Comparison of ENCODE assay signal across 6 cellular contexts in the genomic region with DNA sequence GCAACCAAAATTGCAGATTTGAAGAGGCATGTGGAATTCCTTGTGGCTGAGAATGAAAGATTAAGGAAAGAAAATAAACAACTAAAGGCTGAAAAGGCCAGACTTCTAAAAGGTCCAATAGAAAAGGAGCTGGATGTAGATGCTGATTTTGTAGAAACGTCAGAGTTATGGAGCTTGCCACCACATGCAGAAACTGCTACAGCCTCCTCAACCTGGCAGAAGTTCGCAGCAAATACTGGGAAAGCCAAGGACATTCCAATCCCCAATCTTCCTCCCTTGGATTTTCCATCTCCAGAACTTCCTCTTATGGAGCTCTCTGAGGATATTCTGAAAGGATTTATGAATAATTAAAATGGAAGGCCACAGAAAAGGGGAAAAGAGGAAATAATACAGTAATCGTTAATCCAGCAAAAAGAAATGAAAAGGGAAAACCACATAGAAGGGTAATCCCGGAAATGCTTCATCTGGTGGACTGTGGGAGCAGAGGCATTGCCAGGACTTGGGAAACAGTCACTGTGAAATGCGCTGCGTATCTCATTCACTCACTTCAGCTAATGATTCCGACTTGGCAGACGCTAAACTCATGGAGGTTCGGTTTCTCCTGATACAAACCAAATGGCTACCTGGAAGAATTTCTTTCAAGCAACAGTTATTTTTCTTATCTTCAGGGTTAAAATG. TPM values are rescaled to one million over a fixed set of nuclear protein-coding genes. Genes with fewer than 3 reads are reported as not detected.
DNase-seq lines count a peak whose midpoint lies in the region; ATAC-seq, FAIRE-seq and TF ChIP-seq lines count a peak whose summit lies in the region.
"Not testable (repeated sequence)": the region's sequence is repeated elsewhere in the genome, so short reads cannot be mapped to it uniquely, and the experiment has no call there.

No MANE protein-coding gene starts in this region.

- CTCF ChIA-PET in HCT116 (lab: Charles Lee); Panc1 (lab: Charles Lee); HepG2 (lab: Yijun Ruan, JAX; ENCODE audit: low intra/inter-chr PET ratio, low total read pairs): not testable (repeated sequence)

- not testable (repeated sequence) for FAIRE-seq in HepG2 (lab: Jason Lieb, UNC)

- H3K79me2 ChIP-seq in HCT116 (ENCODE audit: insufficient read depth, low read length) = peaks cover 13% of the 10 kb centered on the region
- not testable (repeated sequence) for H3K79me2 ChIP-seq in HepG2 (ENCODE audit: insufficient read depth, low read length)
- peaks cover 34% of the 10 kb centered on the region for H3K79me2 ChIP-seq in smooth muscle cell (ENCODE audit: low read depth)

- not testable (repeated sequence) for ATAC-seq in HCT116, Panc1, HepG2

- TF ChIP-seq CTCF in HCT116 (IDR thresholded peaks at IDR 0.05 in 2 of 3, conservative IDR thresholded peaks at IDR 0.05 in 1 of 3; ENCODE audit: borderline replicate concordance in 1 of 3, insufficient read depth in 1 of 3, low read depth in 2 of 3, low read length in 2 of 3); Panc1 (IDR thresholded peaks at IDR 0.05); colonic mucosa (IDR thresholded peaks at IDR 0.05); HepG2 (CRISPR knock-in tag; IDR thresholded peaks at IDR 0.05); smooth muscle cell (IDR thresholded peaks at IDR 0.05; ENCODE audit: borderline replicate concordance, insufficient read depth, poor library complexity, severe bottlenecking): not testable (repeated sequence)

- not testable (repeated sequence) for TF ChIP-seq EP300 in HepG2 (IDR thresholded peaks at IDR 0.05; ENCODE audit: low read depth in 2 of 2, low read length in 2 of 2); HepG2 (CRISPR knock-in tag; IDR thresholded peaks at IDR 0.05; ENCODE audit: borderline replicate concordance)

- TF ChIP-seq POLR2A in HCT116 (IDR thresholded peaks at IDR 0.05; ENCODE audit: borderline replicate concordance, extremely low read depth, insufficient read depth, insufficient read length); HepG2 (IDR thresholded peaks at IDR 0.05; ENCODE audit: insufficient read depth in 1 of 2, low read depth in 2 of 2, low read length in 2 of 2): not testable (repeated sequence)

- TF ChIP-seq RAD21 in HCT116 (IDR thresholded peaks at IDR 0.05; ENCODE audit: low read depth); HepG2 (CRISPR knock-in tag; IDR thresholded peaks at IDR 0.05): not testable (repeated sequence)

- RAD21 ChIA-PET in HCT116 (lab: Charles Lee; ENCODE audit: low non-redundant PET in 1 of 2, low total read pairs in 2 of 2, uncharacterized antibody in 2 of 2, unreplicated experiment in 2 of 2) = not testable (repeated sequence)

- H4K20me1 ChIP-seq in HCT116 (ENCODE audit: insufficient read depth); HepG2 (ENCODE audit: insufficient read depth, low read length): not testable (repeated sequence)
- H4K20me1 ChIP-seq in smooth muscle cell (ENCODE audit: low read depth) = peaks cover 55% of the 10 kb centered on the region

- POLR2A ChIA-PET in HCT116 (lab: Charles Lee); Panc1 (lab: Charles Lee); HepG2 (lab: Yijun Ruan, JAX): not testable (repeated sequence)

- not testable (repeated sequence) for H3K9me2 ChIP-seq in HCT116 (ENCODE audit: insufficient read depth)

- WGBS in HepG2 (ENCODE audit: low lambda C conversion rate) = 93% methylated on average over 9 of the region's 9 CpGs
- 72% methylated on average over 9 of the region's 9 CpGs for WGBS in smooth muscle cell (ENCODE audit: low lambda C conversion rate)

- BruUV-seq in HCT116 (replicated peaks; lab: Mats Ljungman, UMichigan) (TSS peak; percentile 10), Panc1 (replicated peaks; lab: Mats Ljungman, UMichigan) (TSS peak; percentile 39), HepG2 (replicated peaks; lab: Mats Ljungman, UMichigan) (TSS peak; percentile 39)

- intact Hi-C loops in HCT116 (cut with micrococcal nuclease); Panc1 (cut with micrococcal nuclease; ENCODE audit: unreplicated experiment); colonic mucosa (cut with DNase I); HepG2 (cut with micrococcal nuclease; ENCODE audit: unreplicated experiment): not testable (repeated sequence)

- in situ Hi-C loops in Panc1 (cut with HindIII; ENCODE audit: low pct_unique_long_range_greater_than_20kb, low sequenced_read_pairs); HepG2 (cut with HindIII; ENCODE audit: extremely low pct_ligation_motif_present, low pct_unique_long_range_greater_than_20kb): not testable (repeated sequence)

- H3K4me3 ChIP-seq in HCT116 (replicated peaks in 1 of 2; ENCODE audit: low read depth in 1 of 2, low read length in 2 of 2); Panc1 (ENCODE audit: low read depth in 2 of 2, low read length in 2 of 2); colonic mucosa; HepG2 (replicated peaks in 1 of 3; ENCODE audit: insufficient read depth in 1 of 3, low read depth in 2 of 3, low read length in 3 of 3); smooth muscle cell: not testable (repeated sequence)

- DNase-seq in HCT116 (ENCODE audit: low read depth, low spot score); Panc1 (ENCODE audit: low read depth, low spot score); colonic mucosa; HepG2 (ENCODE audit: low spot score); smooth muscle cell (lab: John Stamatoyannopoulos, UW; ENCODE audit: unreplicated experiment): not testable (repeated sequence)
- peak; percentile 65 for DNase-seq in fibroblast of peridontal ligament (ENCODE audit: extremely low read depth)

- not testable (repeated sequence) for H3K27me3 ChIP-seq in HCT116 (ENCODE audit: insufficient read depth, low read length); Panc1 (ENCODE audit: control insufficient read depth, insufficient read depth, low read length); colonic mucosa; HepG2 (ENCODE audit: control insufficient read depth in 1 of 2, insufficient read depth in 2 of 2, low read length in 2 of 2); smooth muscle cell (ENCODE audit: low read depth)

- H3K9ac ChIP-seq in HCT116 (ENCODE audit: low read length); colonic mucosa (ENCODE audit: low read depth in 2 of 2, low read length in 2 of 2); HepG2 (ENCODE audit: insufficient read depth, low read depth, low read length); smooth muscle cell (ENCODE audit: low read depth): not testable (repeated sequence)

- not testable (repeated sequence) for H3K27ac ChIP-seq in HCT116 (ENCODE audit: low read depth, low read length); Panc1 (ENCODE audit: low read length); HepG2 (ENCODE audit: extremely low read length, insufficient read depth, low read length)
- peak overlapping the region; percentile 9 for H3K27ac ChIP-seq in colonic mucosa
- H3K27ac ChIP-seq in smooth muscle cell (ENCODE audit: low read depth) = peak overlapping the region; percentile 25

- H3K4me2 ChIP-seq in HCT116 (ENCODE audit: low read length); HepG2 (ENCODE audit: low read depth, low read length); smooth muscle cell: not testable (repeated sequence)

- H3K4me1 ChIP-seq in HCT116 (ENCODE audit: control insufficient read depth in 1 of 2, insufficient read depth in 2 of 2, low read length in 2 of 2); Panc1 (ENCODE audit: control insufficient read depth, insufficient read depth, low read length); colonic mucosa; HepG2 (ENCODE audit: insufficient read depth, low read length); smooth muscle cell (ENCODE audit: low read depth): not testable (repeated sequence)

- H2AFZ ChIP-seq in HCT116 (ENCODE audit: low read depth, low read length, poor library complexity, severe bottlenecking); HepG2 (ENCODE audit: low read length); smooth muscle cell (ENCODE audit: low read depth): not testable (repeated sequence)

- H3F3A ChIP-seq in smooth muscle cell (ENCODE audit: low read depth) = peaks cover 12% of the 10 kb centered on the region

- H3K36me3 ChIP-seq in HCT116 (ENCODE audit: control insufficient read depth in 1 of 2, insufficient read depth in 2 of 2, low read length in 2 of 2) = peaks cover 10 to 24% of the 10 kb centered on the region in 2 experiments; a peak in 3 of 4 replicates
- H3K36me3 ChIP-seq in Panc1 (ENCODE audit: control insufficient read depth, insufficient read depth, low read length) = peaks cover 11% of the 10 kb centered on the region
- H3K36me3 ChIP-seq in colonic mucosa; smooth muscle cell (ENCODE audit: low read depth): not testable (repeated sequence)
- H3K36me3 ChIP-seq in HepG2 (replicated peaks in 1 of 2; ENCODE audit: control insufficient read depth in 1 of 2, insufficient read depth in 2 of 2, low read length in 2 of 2) = peaks cover 10 to 38% of the 10 kb centered on the region in 2 experiments; a peak in 4 of 5 replicates

- H3K9me3 ChIP-seq in HCT116 (ENCODE audit: control insufficient read depth in 1 of 2, insufficient read depth in 1 of 2, low read depth in 1 of 2, low read length in 2 of 2); Panc1 (ENCODE audit: control insufficient read depth, insufficient read depth, low read depth, low read length); colonic mucosa; HepG2 (ENCODE audit: low read length); smooth muscle cell (replicated peaks; ENCODE audit: low read depth): not testable (repeated sequence)

RNA-seq across cellular contexts. Expression of gene NRBF2, which starts 20.9 kb away (rescaled TPM):
- total RNA-seq in HCT116 (2021; ENCODE audit: unreplicated experiment) (20.2 TPM), Panc1 (2021; ENCODE audit: unreplicated experiment) (25.7 TPM), colonic mucosa (10 to 100 TPM; 18.7 to 34.9 TPM), HepG2 (2016; rRNA removed; fragmentation: Illumina TruSeq; extraction: Trizol) (28.4 and 39.0 TPM in 2 replicates), smooth muscle cell (65.5 and 69.2 TPM in 2 replicates)
- polyA plus RNA-seq in HCT116 (2012) = 9.9 and 12.4 TPM in 2 replicates
- polyA plus RNA-seq in Panc1 (2012; ENCODE audit: insufficient read length) = 16.7 TPM
- 7.3 and 10.7 TPM in 2 replicates for total RNA-seq in HepG2 (2016; cell fraction: cytosol; rRNA removed; fragmentation: Illumina TruSeq; extraction: Trizol; ENCODE audit: low read depth)
- total RNA-seq in HepG2 (2016; cell fraction: insoluble cytoplasmic fraction; rRNA removed; fragmentation: Illumina TruSeq; extraction: Trizol) = 26.2 and 39.1 TPM in 2 replicates
- total RNA-seq in HepG2 (2016; cell fraction: membrane; rRNA removed; fragmentation: Illumina TruSeq; extraction: Trizol) = 20.1 and 26.1 TPM in 2 replicates
- total RNA-seq in HepG2 (2016; cell fraction: nucleus; rRNA removed; fragmentation: Illumina TruSeq; extraction: Trizol) = 12.7 and 13.7 TPM in 2 replicates
- polyA plus RNA-seq in HepG2 (2011; rRNA removed) (18.0 and 20.0 TPM in 2 replicates), smooth muscle cell (48.0 and 61.9 TPM in 2 replicates)
- 10.9 and 15.2 TPM in 2 replicates for polyA plus RNA-seq in HepG2 (2011; cell fraction: cytosol; rRNA removed)
- polyA plus RNA-seq in HepG2 (2011; cell fraction: nucleus; rRNA removed) = 3.7 and 5.0 TPM in 2 replicates
- 23.4 and 26.2 TPM in 2 replicates for polyA plus RNA-seq in HepG2 (2012)
- polyA plus RNA-seq in HepG2 (2016; cell fraction: cytosol; fragmentation: Illumina TruSeq; extraction: Trizol; ENCODE audit: low read depth) = 6.4 and 8.3 TPM in 2 replicates
- polyA plus RNA-seq in HepG2 (2016; cell fraction: insoluble cytoplasmic fraction; fragmentation: Illumina TruSeq; extraction: Trizol; ENCODE audit: low read depth) = 44.3 and 47.7 TPM in 2 replicates
- polyA plus RNA-seq in HepG2 (2016; cell fraction: membrane; fragmentation: Illumina TruSeq; extraction: Trizol; ENCODE audit: low read depth) = 13.8 and 19.0 TPM in 2 replicates
- 17.1 and 19.4 TPM in 2 replicates for polyA plus RNA-seq in HepG2 (2016; cell fraction: nucleus; fragmentation: Illumina TruSeq; extraction: Trizol; ENCODE audit: insufficient read depth, low read depth)
- 7.0 and 10.8 TPM in 2 replicates for polyA minus RNA-seq in HepG2 (2011; rRNA and poly(A)+ RNA removed; ENCODE audit: low replicate concordance)
- 13.7 and 15.0 TPM in 2 replicates for polyA minus RNA-seq in HepG2 (2011; cell fraction: cytosol; rRNA and poly(A)+ RNA removed)
- 11.5 and 12.1 TPM in 2 replicates for polyA minus RNA-seq in HepG2 (2011; cell fraction: nucleus; rRNA and poly(A)+ RNA removed)
